In the genomic region with DNA sequence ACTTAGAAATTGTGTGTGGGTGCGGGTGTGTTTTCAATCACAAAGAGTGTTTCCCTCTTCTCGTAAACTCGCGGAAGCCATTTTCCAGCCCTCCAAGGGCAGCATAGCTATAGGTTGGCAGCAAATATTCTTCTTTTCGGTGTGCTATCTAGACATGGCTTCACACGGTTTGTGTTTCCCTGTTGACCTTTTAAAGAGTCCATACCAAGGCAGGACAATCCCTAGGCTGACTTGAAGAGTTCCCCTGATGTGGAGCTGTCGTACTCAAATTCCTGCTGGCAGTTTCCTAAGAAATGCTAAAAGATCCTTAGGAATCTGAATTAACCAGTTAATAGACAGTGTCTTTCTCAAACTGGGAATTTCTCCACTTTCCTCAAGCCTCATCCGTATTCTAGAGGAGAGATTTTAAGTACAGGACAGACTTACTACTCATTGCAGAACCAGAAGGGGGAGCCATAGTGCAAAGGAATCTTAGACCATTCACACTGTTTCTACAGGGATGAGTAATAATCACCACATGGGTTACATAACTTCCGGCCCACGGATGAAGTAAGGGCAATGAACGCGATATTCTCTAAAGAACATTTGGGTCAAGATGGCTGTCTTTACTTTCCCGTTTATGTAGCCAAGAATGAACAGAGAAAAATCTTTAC, we compare ENCODE assay signal across 9 cellular contexts.
DNase-seq lines count a peak whose midpoint lies in the region; ATAC-seq and TF ChIP-seq lines count a peak whose summit lies in the region.
"Had no signal": no experiment of that assay in that cellular context is flagged by ENCODE, and none has a peak within 500 bp of the region (broad histone marks: within the 10 kb centered on the region; RNA-seq: fewer than 3 reads in every experiment).

No MANE protein-coding gene starts in this region.

- WGBS in mesendoderm (ENCODE audit: extremely low coverage, insufficient coverage, low lambda C conversion rate), result no CpG with 5 or more reads among the region's 13 CpGs

- no peak overlapping the region for H2AK5ac ChIP-seq in mesendoderm (ENCODE audit: low read length)

- no peak overlapping the region for H3K4me2 ChIP-seq in mesendoderm (ENCODE audit: low read length)

- H3K4me3 ChIP-seq in GM12875 (ENCODE audit: low read depth, low read length), result no peak overlapping the region
- no peak overlapping the region for H3K4me3 ChIP-seq in astrocyte of the spinal cord (ENCODE audit: low read depth, low read length)
- H3K4me3 ChIP-seq in mesendoderm (ENCODE audit: low read length), result no peak overlapping the region

- H3K4me1 ChIP-seq in mesendoderm (ENCODE audit: control insufficient read depth, low read depth, low read length), result no peaks in the 10 kb centered on the region

- H4K8ac ChIP-seq in mesendoderm (ENCODE audit: low read depth, low read length), result no peak overlapping the region

- TF ChIP-seq CTCF in GM12875 (IDR thresholded peaks at IDR 0.05; ENCODE audit: borderline replicate concordance, insufficient read depth, low read depth, low read length) (0 out of 2 replicates have a peak, but pooled peaks have one; percentile 2), astrocyte of the spinal cord (IDR thresholded peaks at IDR 0.05; ENCODE audit: low read depth, low read length) (peak; percentile 71)

- no peak overlapping the region for H2BK15ac ChIP-seq in mesendoderm (replicated peaks; ENCODE audit: low read depth)

- H3K27ac Mint-ChIP-seq in immature natural killer cell, result no peak overlapping the region
- H3K27ac Mint-ChIP-seq: activated B cell treated with CpG ODN at 0.5 μM for 24 hours had no signal

- H3K4me3 Mint-ChIP-seq in immature natural killer cell, result no peak overlapping the region
- H3K4me3 Mint-ChIP-seq: activated B cell treated with CpG ODN at 0.5 μM for 24 hours had no signal

- no peaks in the 10 kb centered on the region for H3K4me1 Mint-ChIP-seq in immature natural killer cell
- H3K4me1 Mint-ChIP-seq: activated B cell treated with CpG ODN at 0.5 μM for 24 hours had no signal

- peak overlapping the region; percentile 31 for H3K4ac ChIP-seq in mesendoderm (ENCODE audit: low read depth, low read length)

- peaks cover 0 to 4% (median 0%) of the 10 kb centered on the region in 3 donors for H3K27me3 Mint-ChIP-seq in immature natural killer cell (ENCODE audit: low read depth in 3 of 3)
- H3K27me3 Mint-ChIP-seq: activated B cell treated with CpG ODN at 0.5 μM for 24 hours had no signal

- H3K18ac ChIP-seq in mesendoderm (ENCODE audit: low read length), result peak overlapping the region; percentile 60

- no peak overlapping the region for H2BK5ac ChIP-seq in mesendoderm (ENCODE audit: low read length)

- no peak overlapping the region for H4K5ac ChIP-seq in mesendoderm (ENCODE audit: low read length)

- no peaks in the 10 kb centered on the region for H3K36me3 ChIP-seq in mesendoderm (ENCODE audit: control insufficient read depth, insufficient read depth, low read length)

- no peak overlapping the region for H3K56ac ChIP-seq in mesendoderm (ENCODE audit: low read length)

- H3K27ac ChIP-seq in mesendoderm (ENCODE audit: low read depth, low read length), result no peak overlapping the region

- in situ Hi-C loops in astrocyte of the spinal cord (cut with HindIII; ENCODE audit: low sequenced_read_pairs), result no loop called here

- no peaks in the 10 kb centered on the region for H3K27me3 ChIP-seq in mesendoderm (ENCODE audit: insufficient read depth, low read length, poor library complexity)

- no peaks in the 10 kb centered on the region for H3K79me2 ChIP-seq in mesendoderm (ENCODE audit: control insufficient read depth, insufficient read depth, low read length)

- ATAC-seq in GM18502 (IDR thresholded peaks at IDR 0.05; ENCODE audit: poor library complexity, unreplicated experiment), result no peak

- no peak overlapping the region for H2BK120ac ChIP-seq in mesendoderm (ENCODE audit: low read depth, low read length)

- no peak overlapping the region for H3K9ac ChIP-seq in mesendoderm (ENCODE audit: low read length)

- peaks cover 0 to 12% (median 3%) of the 10 kb centered on the region in 6 donors for H3K9me3 Mint-ChIP-seq in immature natural killer cell

- DNase-seq in NCI-H1048 (lab: John Stamatoyannopoulos, UW) (peak; percentile 61), astrocyte of the spinal cord (ENCODE audit: low read depth, low spot score) (peak; percentile 84), mesendoderm (peak; percentile 91), dedifferentiated amniotic fluid mesenchymal stem cell (ENCODE audit: extremely low spot score) (no peak), immature natural killer cell (no peak), NCI-H446 treated with DMSO at 0.1 percent for 48 hours (lab: John Stamatoyannopoulos, UW) (no peak)
- DNase-seq: activated B cell treated with CpG ODN at 0.5 μM for 24 hours had no signal

- H3K23ac ChIP-seq in mesendoderm (ENCODE audit: low read length), result no peak overlapping the region

- no peaks in the 10 kb centered on the region for H3K36me3 Mint-ChIP-seq in immature natural killer cell

- no peaks in the 10 kb centered on the region for H3K79me1 ChIP-seq in mesendoderm (ENCODE audit: low read length)

Comparison
In these comparisons a context has a peak if more than half of its experiments do, and no peak if none do; other contexts are left out.
1. DNase-seq: peak in NCI-H1048 (single experiment), astrocyte of the spinal cord (single experiment) and mesendoderm (single experiment); none in dedifferentiated amniotic fluid mesenchymal stem cell (single experiment), immature natural killer cell (0 of 3) and NCI-H446 treated with DMSO at 0.1 percent for 48 hours (single experiment).